11 cellular contexts compared by ENCODE assay signal in the genomic region with DNA sequence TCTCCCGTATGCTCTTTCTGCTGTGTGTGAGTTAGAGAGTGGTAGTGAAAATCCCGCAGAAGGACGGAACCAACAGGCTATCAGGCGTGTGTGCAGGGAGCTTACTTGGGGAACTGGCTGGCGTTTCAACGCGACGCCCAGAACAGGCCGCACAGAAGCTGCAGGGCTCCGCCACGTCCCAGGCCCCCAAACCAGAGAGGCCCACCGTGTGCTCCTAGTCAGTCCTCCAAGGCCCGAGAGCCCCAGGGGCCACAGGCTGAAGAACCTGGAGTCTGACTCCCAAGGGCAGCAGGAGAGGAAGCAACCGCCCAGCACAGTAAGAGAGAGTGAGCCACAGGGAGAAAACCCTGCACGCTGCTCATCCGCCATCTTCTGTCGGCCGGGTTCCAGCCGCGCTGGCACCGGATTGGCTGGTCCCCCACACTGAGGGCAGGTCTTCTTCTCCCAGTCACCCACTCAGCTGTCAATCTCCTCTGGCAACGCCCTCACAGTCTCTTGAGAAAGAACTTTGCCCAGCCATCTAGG.
A peak's percentile ranks its signal among the peaks of the same experiment; 100 is the strongest.
DNase-seq lines count a peak whose midpoint lies in the region; ATAC-seq, FAIRE-seq and TF ChIP-seq lines count a peak whose summit lies in the region.
"Had no signal": no experiment of that assay in that cellular context is flagged by ENCODE, and none has a peak within 500 bp of the region (broad histone marks: within the 10 kb centered on the region; RNA-seq: fewer than 3 reads in every experiment).

No MANE protein-coding gene starts in this region.

- CTCF ChIA-PET in RWPE1 (lab: Yijun Ruan, JAX), result no interaction called here

- DNase-seq in stimulated activated CD4-positive, alpha-beta T cell treated with anti-CD3 and anti-CD28 coated beads, Interleukin-4, amount 100 ng/mL, for 1 hour, result peak; percentile 6
- DNase-seq in stimulated activated CD4-positive, alpha-beta T cell treated with anti-CD3 and anti-CD28 coated beads, Interleukin-2, amount 100 ng/mL, for 48 hours, result no peak
- DNase-seq in NCI-H2171 treated with DMSO at 0.1 percent for 48 hours (lab: John Stamatoyannopoulos, UW) (peak; percentile 86), bronchial epithelial cell (ENCODE audit: low read depth) (no peak), urothelium cell line (ENCODE audit: low spot score) (peak; percentile 93), RWPE1 (ENCODE audit: low spot score) (no peak), germinal center (ENCODE audit: low spot score) (no peak)
- DNase-seq: mesenchymal stem cell had no signal

- POLR2A ChIA-PET in RWPE1 (lab: Yijun Ruan, JAX; ENCODE audit: low non-redundant PET), result no interaction called here

- no peak overlapping the region for H3K27ac ChIP-seq in RWPE1
- H3K27ac ChIP-seq: skin epidermis had no signal

- peak overlapping the region; percentile 6 for H3K4me3 ChIP-seq in bronchial epithelial cell (ENCODE audit: low read depth, low read length)
- H3K4me3 ChIP-seq: HAP-1, skin epidermis had no signal

- ATAC-seq in GM21528 (IDR thresholded peaks at IDR 0.05; ENCODE audit: low FRiP score, unreplicated experiment), result no peak

- H3K27me3 ChIP-seq in bronchial epithelial cell (ENCODE audit: control insufficient read depth, insufficient read depth, low read length), result no peaks in the 10 kb centered on the region

- TF ChIP-seq CTCF in bronchial epithelial cell (IDR thresholded peaks at IDR 0.05; ENCODE audit: insufficient read depth, low read length, severe bottlenecking) (no peak), RWPE1 (conservative IDR thresholded peaks at IDR 0.05; ENCODE audit: low read depth) (no peak)

- FAIRE-seq in bronchial epithelial cell (lab: Jason Lieb, UNC) (no peak), urothelium cell line (lab: Jason Lieb, UNC) (peak; percentile 75)

- H3K36me3 ChIP-seq in bronchial epithelial cell (ENCODE audit: control insufficient read depth, insufficient read depth, low read length), result no peaks in the 10 kb centered on the region
- H3K36me3 ChIP-seq: HAP-1 had no signal

Comparison
In these comparisons a context has a peak if more than half of its experiments do, and no peak if none do; other contexts are left out.
1. DNase-seq: peak in stimulated activated CD4-positive, alpha-beta T cell treated with anti-CD3 and anti-CD28 coated beads, Interleukin-4, amount 100 ng/mL, for 1 hour (single experiment), NCI-H2171 treated with DMSO at 0.1 percent for 48 hours (single experiment) and urothelium cell line (single experiment); none in stimulated activated CD4-positive, alpha-beta T cell treated with anti-CD3 and anti-CD28 coated beads, Interleukin-2, amount 100 ng/mL, for 48 hours (0 of 2), bronchial epithelial cell (single experiment), RWPE1 (single experiment) and germinal center (single experiment).